Comparison of ENCODE assay signal across 9 cellular contexts in genomic region chr9:112379177-112380101, GRCh38. TPM values are rescaled to one million over a fixed set of nuclear protein-coding genes. Genes with fewer than 3 reads are reported as not detected.
DNase-seq lines count a peak whose midpoint lies in the region; ATAC-seq, FAIRE-seq and TF ChIP-seq lines count a peak whose summit lies in the region.
"Had no signal": no experiment of that assay in that cellular context is flagged by ENCODE, and none has a peak within 500 bp of the region (broad histone marks: within the 10 kb centered on the region; RNA-seq: fewer than 3 reads in every experiment).

No MANE protein-coding gene starts in this region.

- no peaks in the 10 kb centered on the region for H3K27me3 ChIP-seq in keratinocyte (ENCODE audit: control insufficient read depth, extremely low read depth, insufficient read depth, low read length)

- peak overlapping the region; percentile 93 for H3K9ac ChIP-seq in keratinocyte (ENCODE audit: control insufficient read depth, extremely low read depth, insufficient read depth, low read length)

- H3K9me3 ChIP-seq in keratinocyte (ENCODE audit: control insufficient read depth, low read depth, low read length) = no peaks in the 10 kb centered on the region

- FAIRE-seq in keratinocyte (lab: Jason Lieb, UNC) = no peak
- FAIRE-seq: TTC549 had no signal

- H3K36me3 ChIP-seq in keratinocyte (ENCODE audit: control insufficient read depth in 2 of 2, extremely low read depth in 1 of 2, insufficient read depth in 2 of 2, low read length in 2 of 2) = no peaks in the 10 kb centered on the region

- dilution Hi-C loops in keratinocyte (cut with MboI; ENCODE audit: extremely low pct_ligation_motif_present, low sequenced_read_pairs) = no loop called here

- peak overlapping the region; percentile 96 for H2AFZ ChIP-seq in keratinocyte (ENCODE audit: control insufficient read depth, low read length)

- peak overlapping the region; percentile 98 for H3K4me2 ChIP-seq in keratinocyte (ENCODE audit: control insufficient read depth, extremely low read depth, insufficient read depth, low read depth, low read length)

- no peaks in the 10 kb centered on the region for H4K20me1 ChIP-seq in keratinocyte (ENCODE audit: control insufficient read depth, extremely low read depth, insufficient read depth, low read length)

- H3K9me1 ChIP-seq in keratinocyte (ENCODE audit: control insufficient read depth, extremely low read depth, insufficient read depth, low read length) = no peaks in the 10 kb centered on the region

- peaks cover 22% of the 10 kb centered on the region for H3K4me1 ChIP-seq in keratinocyte (ENCODE audit: control insufficient read depth, extremely low read depth, insufficient read depth, low read length)

- peak; percentile 97 for DNase-seq in AG10803 (ENCODE audit: low read depth)
- DNase-seq in NCI-H345 treated with DMSO at 0.1 percent for 48 hours (lab: John Stamatoyannopoulos, UW; ENCODE audit: unreplicated experiment) = peak; percentile 99
- peak; percentile 98 for DNase-seq in cerebellar cortex (ENCODE audit: low spot score)
- DNase-seq in keratinocyte (ENCODE audit: low read depth, low spot score) = peak; percentile 83
- peak; percentile 96 to 98 (median 98) for DNase-seq in stimulated activated CD4-positive, alpha-beta T cell treated with anti-CD3 and anti-CD28 coated beads, Interleukin-12 subunit alpha, Interleukin-12 subunit beta, amount 100 ng/mL, for 48 hours (ENCODE audit: low read depth in 2 of 3, low spot score in 1 of 3)

- peak overlapping the region; percentile 92 for H3K27ac ChIP-seq in keratinocyte (ENCODE audit: control insufficient read depth, insufficient read depth, low read length)

- peak; percentile 84 for ATAC-seq in GM19035 (IDR thresholded peaks at IDR 0.05; ENCODE audit: unreplicated experiment)
- ATAC-seq in HG03342 (IDR thresholded peaks at IDR 0.05; ENCODE audit: unreplicated experiment) = peak; percentile 81
- peak; percentile 84 to 88 for ATAC-seq in activated CD4-positive, CD25-positive, alpha-beta regulatory T cell treated with anti-CD3 and anti-CD28 coated beads, Interleukin-2, amount 50 U/mL, for 24 hours

- H3K79me2 ChIP-seq in keratinocyte (ENCODE audit: control insufficient read depth, insufficient read depth, low read length) = peaks cover 14% of the 10 kb centered on the region

- H3K4me3 ChIP-seq in AG10803 (ENCODE audit: low read length) (peak overlapping the region; percentile 93), keratinocyte (ENCODE audit: control insufficient read depth in 2 of 3, extremely low read depth in 1 of 3, insufficient read depth in 2 of 3, low read depth in 1 of 3, low read length in 3 of 3) (peak overlapping the region; percentile 90 to 97 (median 95))

- TF ChIP-seq CTCF in AG10803 (conservative IDR thresholded peaks at IDR 0.05; ENCODE audit: low read length) = no peak
- TF ChIP-seq CTCF in keratinocyte (optimal IDR thresholded peaks at IDR 0.05 in 1 of 3, IDR thresholded peaks at IDR 0.05 in 1 of 3, conservative IDR thresholded peaks at IDR 0.05 in 1 of 3; ENCODE audit: extremely low read depth in 1 of 3, insufficient read depth in 2 of 3, low read length in 3 of 3) = peak in 1 of 3 experiments; percentile 15

RNA-seq across cellular contexts. Expression of gene HSDL2, which starts 0.5 kb away (rescaled TPM):
- polyA plus RNA-seq in keratinocyte = 15.7 to 27.6 TPM (median 25.0 TPM) in 3 replicates
- 38.8 TPM for polyA plus RNA-seq in keratinocyte (2011; ENCODE audit: low read depth)
- 18.2 and 29.0 TPM in 2 replicates for polyA plus RNA-seq in keratinocyte (2011; cell fraction: cytosol; rRNA removed)
- 12.6 and 14.9 TPM in 2 replicates for polyA plus RNA-seq in keratinocyte (2011; cell fraction: nucleus; rRNA removed)
- polyA plus RNA-seq in keratinocyte (2012; ENCODE audit: low replicate concordance) = 14.7 and 19.8 TPM in 2 replicates
- 5.4 to 26.8 TPM (median 17.2 TPM) in 3 replicates for polyA minus RNA-seq in keratinocyte
- 18.2 TPM for polyA minus RNA-seq in keratinocyte (2011; cell fraction: cytosol; rRNA and poly(A)+ RNA removed)
- 7.1 and 14.0 TPM in 2 replicates for polyA minus RNA-seq in keratinocyte (2011; cell fraction: nucleus; rRNA and poly(A)+ RNA removed)

RNA-seq across cellular contexts. Expression of gene PTBP3, which starts 46.0 kb away (rescaled TPM):
- polyA plus RNA-seq in keratinocyte = 43.7 to 83.3 TPM (median 51.0 TPM) in 3 replicates
- 12.4 TPM for polyA plus RNA-seq in keratinocyte (2011; ENCODE audit: low read depth)
- polyA plus RNA-seq in keratinocyte (2011; cell fraction: cytosol; rRNA removed) = 40.3 and 64.4 TPM in 2 replicates
- polyA plus RNA-seq in keratinocyte (2011; cell fraction: nucleus; rRNA removed) = 48.1 and 49.1 TPM in 2 replicates
- 22.0 and 35.0 TPM in 2 replicates for polyA plus RNA-seq in keratinocyte (2012; ENCODE audit: low replicate concordance)
- 47.9 to 167 TPM (median 114 TPM) in 3 replicates for polyA minus RNA-seq in keratinocyte
- 49.3 TPM for polyA minus RNA-seq in keratinocyte (2011; cell fraction: cytosol; rRNA and poly(A)+ RNA removed)
- polyA minus RNA-seq in keratinocyte (2011; cell fraction: nucleus; rRNA and poly(A)+ RNA removed) = 32.8 and 60.3 TPM in 2 replicates

Comparison
In these comparisons a context has a peak if more than half of its experiments do, and no peak if none do; other contexts are left out.
1. Peak in every context shown above with its lines: DNase-seq, ATAC-seq, H3K4me3 ChIP-seq and H3K27ac ChIP-seq.